In genomic region chr5:54310433-54311177, GRCh38 we compare ENCODE assay signal across 1 cellular context.
A peak's percentile ranks its signal among the peaks of the same experiment; 100 is the strongest.
TF ChIP-seq lines count a peak whose summit lies in the region.

Gene ARL15 (minus strand): TSS chr5:54310573.

TF ChIP-seq in GM12878, 131 proteins besides CTCF, POLR2A, EP300 and RAD21 (continued from another document):
- TF ChIP-seq CEBPZ (IDR thresholded peaks at IDR 0.05; ENCODE audit: low read depth, low read length): no peak
- peak; percentile 47 to 57; a peak in 3 of 4 replicates for TF ChIP-seq IKZF2 (IDR thresholded peaks at IDR 0.05)
- no peak for TF ChIP-seq YBX1 (IDR thresholded peaks at IDR 0.05)
- peak; percentile 32; the same call in 1 of the 2 replicates for TF ChIP-seq MTA2 (IDR thresholded peaks at IDR 0.05; ENCODE audit: low read depth)
- no peak for TF ChIP-seq SREBF2 (IDR thresholded peaks at IDR 0.05; ENCODE audit: low read length)
- TF ChIP-seq POU2F2 (IDR thresholded peaks at IDR 0.05; ENCODE audit: borderline replicate concordance, low read depth, low read length): peak; percentile 96
- TF ChIP-seq ZBED1 (IDR thresholded peaks at IDR 0.05; ENCODE audit: borderline replicate concordance): no peak; the same call in 1 of the 2 replicates
- TF ChIP-seq JUND (IDR thresholded peaks at IDR 0.05; ENCODE audit: low read depth, low read length): no peak; the same call in 1 of the 2 replicates
- TF ChIP-seq ETV6 (conservative IDR thresholded peaks at IDR 0.05 in 1 of 2, IDR thresholded peaks at IDR 0.05 in 1 of 2; ENCODE audit: borderline replicate concordance in 1 of 2, low read depth in 1 of 2): 0 out of 4 replicates have a peak, but pooled peaks of 1 of the 2 experiments have one; percentile 26
- TF ChIP-seq ATF7 (IDR thresholded peaks at IDR 0.05; ENCODE audit: low read depth): peak; percentile 55; the same call in 1 of the 2 replicates
- peak; percentile 57 for TF ChIP-seq NKRF (conservative IDR thresholded peaks at IDR 0.05)
- no peak for TF ChIP-seq E4F1 (IDR thresholded peaks at IDR 0.05; ENCODE audit: borderline replicate concordance, partially characterized antibody)
- TF ChIP-seq WRNIP1 (IDR thresholded peaks at IDR 0.05; ENCODE audit: borderline replicate concordance, low read depth, low read length): 0 out of 2 replicates have a peak, but pooled peaks have one; percentile 16
- TF ChIP-seq TBL1XR1 (IDR thresholded peaks at IDR 0.05; ENCODE audit: low read depth, low read length): no peak
- no peak; the same call in 1 of the 2 replicates for TF ChIP-seq RB1 (IDR thresholded peaks at IDR 0.05; ENCODE audit: borderline replicate concordance)
- TF ChIP-seq NFIC (IDR thresholded peaks at IDR 0.05; ENCODE audit: low read depth, low read length): no peak
- peak; percentile 69 for TF ChIP-seq SMAD1 (IDR thresholded peaks at IDR 0.05; ENCODE audit: low read depth, partially characterized antibody)
- peak; percentile 64 for TF ChIP-seq PBX3 (IDR thresholded peaks at IDR 0.05; ENCODE audit: insufficient replicate concordance, low read depth, low read length)
- TF ChIP-seq IKZF1 (conservative IDR thresholded peaks at IDR 0.05): peak; percentile 70
- no peak for TF ChIP-seq BMI1 (IDR thresholded peaks at IDR 0.05; ENCODE audit: borderline replicate concordance)
- peak; percentile 42 for TF ChIP-seq HDAC6 (IDR thresholded peaks at IDR 0.05; ENCODE audit: unreplicated experiment)
- peak; percentile 77 for TF ChIP-seq HDGF (IDR thresholded peaks at IDR 0.05)
- TF ChIP-seq RFX5 (IDR thresholded peaks at IDR 0.05; ENCODE audit: low read depth, low read length): peak; percentile 81
- peak; percentile 97 for TF ChIP-seq TCF3 (IDR thresholded peaks at IDR 0.05; ENCODE audit: borderline replicate concordance, insufficient read depth, low read depth, low read length)
- peak; percentile 30 for TF ChIP-seq KLF5 (IDR thresholded peaks at IDR 0.05; ENCODE audit: partially characterized antibody)
- no peak for TF ChIP-seq USF1 (IDR thresholded peaks at IDR 0.05; ENCODE audit: borderline replicate concordance, extremely low read length, insufficient read depth, low read depth, low read length)
- TF ChIP-seq ZBTB4 (CRISPR knock-in tag; IDR thresholded peaks at IDR 0.05): no peak
- TF ChIP-seq GATAD2B (conservative IDR thresholded peaks at IDR 0.05; ENCODE audit: low read depth): peak; percentile 49; the same call in 1 of the 2 replicates
- TF ChIP-seq ZNF384 (IDR thresholded peaks at IDR 0.05; ENCODE audit: borderline replicate concordance, low read depth, low read length): peak; percentile 72
- no peak for TF ChIP-seq PAX8 (IDR thresholded peaks at IDR 0.05)
- TF ChIP-seq TAF1 (IDR thresholded peaks at IDR 0.05; ENCODE audit: borderline replicate concordance, low read depth, low read length): peak; percentile 95
- peak; percentile 80; the same call in 1 of the 2 replicates for TF ChIP-seq CHD2 (IDR thresholded peaks at IDR 0.05; ENCODE audit: borderline replicate concordance, low read depth, low read length)
- peak; percentile 93; the same call in 1 of the 2 replicates for TF ChIP-seq CBFB (IDR thresholded peaks at IDR 0.05; ENCODE audit: low read depth)
